ENCODE assay signal across 9 cellular contexts in the genomic region with DNA sequence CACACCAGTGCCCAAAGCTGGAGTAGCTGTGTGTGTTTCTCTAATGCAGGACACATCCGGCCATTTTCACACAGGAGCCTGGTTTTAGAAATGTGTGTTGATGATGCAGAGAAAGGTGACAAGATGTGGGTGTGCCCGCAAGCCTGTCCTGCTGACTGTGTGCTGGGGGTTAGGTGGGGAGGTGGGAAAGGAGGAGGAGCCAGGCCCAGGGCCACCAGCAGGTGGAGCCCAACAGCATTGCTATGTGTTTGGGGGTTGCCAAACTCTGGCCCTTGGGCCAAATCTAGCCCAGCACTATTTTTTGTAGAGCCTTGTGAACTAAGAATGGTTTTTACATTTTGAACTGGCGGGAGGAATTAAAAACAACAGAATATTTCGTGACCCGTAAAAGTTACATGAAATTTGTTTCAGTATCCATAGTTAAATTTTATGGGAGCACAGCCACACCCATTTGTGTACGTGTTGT.
DNase-seq lines count a peak whose midpoint lies in the region; ATAC-seq, FAIRE-seq and TF ChIP-seq lines count a peak whose summit lies in the region.
"Had no signal": no experiment of that assay in that cellular context is flagged by ENCODE, and none has a peak within 500 bp of the region (broad histone marks: within the 10 kb centered on the region; RNA-seq: fewer than 3 reads in every experiment).

No MANE protein-coding gene starts in this region.

- no peak overlapping the region for H3K27ac ChIP-seq in small intestine (ENCODE audit: low read depth in 1 of 2, low read length in 1 of 2)

- no peaks in the 10 kb centered on the region for H3K36me3 ChIP-seq in small intestine (ENCODE audit: control insufficient read depth in 2 of 2, insufficient read depth in 2 of 2, low read length in 2 of 2)

- no peak for ATAC-seq in HG03469 (IDR thresholded peaks at IDR 0.05; ENCODE audit: unreplicated experiment)

- H3K4me3 ChIP-seq in Jurkat, Clone E6-1 (ENCODE audit: low read length) = no peak overlapping the region
- no peak overlapping the region for H3K4me3 ChIP-seq in fibroblast of mammary gland (ENCODE audit: control insufficient read depth, low read depth, low read length)
- no peak overlapping the region for H3K4me3 ChIP-seq in small intestine (ENCODE audit: low read depth in 1 of 2, low read length in 2 of 2)

- H3K4me1 ChIP-seq in small intestine (ENCODE audit: control insufficient read depth in 2 of 2, insufficient read depth in 1 of 2, low read depth in 1 of 2, low read length in 1 of 2) = peaks cover 11 to 14% of the 10 kb centered on the region in 2 donors

- no peaks in the 10 kb centered on the region for H3K27me3 ChIP-seq in small intestine (ENCODE audit: control insufficient read depth in 2 of 2, insufficient read depth in 2 of 2, low read length in 2 of 2)

- DNase-seq in DMS 273 (lab: John Stamatoyannopoulos, UW; ENCODE audit: unreplicated experiment) (peak; percentile 73), DMS 273 treated with DMSO at 0.1 percent for 48 hours (lab: John Stamatoyannopoulos, UW) (no peak), fibroblast of mammary gland (ENCODE audit: low read depth) (no peak), small intestine (peak; percentile 18), NCI-H510A treated with DMSO at 0.1 percent for 48 hours (lab: John Stamatoyannopoulos, UW) (no peak)
- DNase-seq in Jurkat, Clone E6-1 (ENCODE audit: low read depth, low spot score) = peak; percentile 26
- DNase-seq in activated CD8-positive, alpha-beta memory T cell treated with anti-CD3 and anti-CD28 coated beads for 1 hour (ENCODE audit: extremely low read depth in 1 of 2, low read depth in 1 of 2) = peak; percentile 8 to 30

- 77 to 82% (median 80%) methylated on average over 6 of the region's 6 CpGs for WGBS in small intestine, 3 donors

- no peak for FAIRE-seq in small intestine (lab: Jason Lieb, UNC)
- FAIRE-seq: A204.1 had no signal

- no peaks in the 10 kb centered on the region for H3K9me3 ChIP-seq in small intestine (ENCODE audit: control insufficient read depth, low read depth)

- peak; percentile 51 for TF ChIP-seq CTCF in fibroblast of mammary gland (conservative IDR thresholded peaks at IDR 0.05; ENCODE audit: control insufficient read depth, insufficient read depth, low read depth, low read length)

Comparison
In these comparisons a context has a peak if more than half of its experiments do, and no peak if none do; other contexts are left out.
1. DNase-seq: peak in DMS 273 (single experiment), Jurkat, Clone E6-1 (single experiment), activated CD8-positive, alpha-beta memory T cell treated with anti-CD3 and anti-CD28 coated beads for 1 hour (2 of 2) and small intestine (single experiment); none in DMS 273 treated with DMSO at 0.1 percent for 48 hours (single experiment), fibroblast of mammary gland (single experiment) and NCI-H510A treated with DMSO at 0.1 percent for 48 hours (single experiment).